In genomic region chr14:77031680-77032482, GRCh38 we compare ENCODE assay signal across 8 cellular contexts. TPM values are rescaled to one million over a fixed set of nuclear protein-coding genes. Genes with fewer than 3 reads are reported as not detected.
A peak's percentile ranks its signal among the peaks of the same experiment; 100 is the strongest.
DNase-seq lines count a peak whose midpoint lies in the region; ATAC-seq and TF ChIP-seq lines count a peak whose summit lies in the region.

No MANE protein-coding gene starts in this region.

- H3K27ac ChIP-seq in CD4-positive, CD25-positive, alpha-beta regulatory T cell (ENCODE audit: insufficient read depth, low read length, poor library complexity, severe bottlenecking): peak overlapping the region; percentile 96
- H3K27ac ChIP-seq in dorsolateral prefrontal cortex: peak overlapping the region; percentile 71 to 100 (median 97)

- no peak for DNase-seq in CD4-positive, CD25-positive, alpha-beta regulatory T cell
- DNase-seq in NT2/D1 (ENCODE audit: low read depth, low spot score) (no peak), dorsolateral prefrontal cortex (no peak), GDM1 (lab: John Stamatoyannopoulos, UW) (no peak), GM19240 (ENCODE audit: insufficient read length, low spot score) (no peak), NCI-H446 (lab: John Stamatoyannopoulos, UW) (no peak)
- no peak for DNase-seq in natural killer cell treated with Interleukin-12 subunit alpha and Interleukin-12 subunit beta and Interleukin-15 and Interleukin-18, amount 100 ng/mL, for 72 hours (ENCODE audit: low spot score)

- intact Hi-C loops in dorsolateral prefrontal cortex (cut with DNase I): loop anchor here in 1 of 2 donors (2.0 kb wide), 1 partner anchor 113 kb away; no protein-coding TSS in a partner anchor

- no peaks in the 10 kb centered on the region for H3K36me3 ChIP-seq in CD4-positive, CD25-positive, alpha-beta regulatory T cell (ENCODE audit: control insufficient read depth, insufficient read depth, low read length)
- H3K36me3 ChIP-seq in NT2/D1 (ENCODE audit: insufficient read depth, insufficient read length, low read length): no peaks in the 10 kb centered on the region

- H3K27ac Mint-ChIP-seq in CD4-positive, CD25-positive, alpha-beta regulatory T cell: peak overlapping the region; percentile 95 to 97 (median 96)
- peak overlapping the region; percentile 94 to 96 for H3K27ac Mint-ChIP-seq in natural killer cell treated with Interleukin-12 subunit alpha and Interleukin-12 subunit beta and Interleukin-15 and Interleukin-18, amount 100 ng/mL, for 72 hours

- H3K4me1 Mint-ChIP-seq in CD4-positive, CD25-positive, alpha-beta regulatory T cell: peaks cover 24 to 74% (median 45%) of the 10 kb centered on the region in 4 donors
- H3K4me1 Mint-ChIP-seq in natural killer cell treated with Interleukin-12 subunit alpha and Interleukin-12 subunit beta and Interleukin-15 and Interleukin-18, amount 100 ng/mL, for 72 hours (ENCODE audit: low read depth in 2 of 2): peaks cover 47 to 56% of the 10 kb centered on the region in 2 donors

- no peak for ATAC-seq in CD4-positive, CD25-positive, alpha-beta regulatory T cell (ENCODE audit: low read depth in 2 of 2)
- ATAC-seq in natural killer cell treated with Interleukin-12 subunit alpha and Interleukin-12 subunit beta and Interleukin-15 and Interleukin-18, amount 100 ng/mL, for 72 hours: no peak
- ATAC-seq in GM21786 (IDR thresholded peaks at IDR 0.05; ENCODE audit: unreplicated experiment): no peak

- peak overlapping the region; percentile 89 to 95 (median 92) for H3K4me3 Mint-ChIP-seq in CD4-positive, CD25-positive, alpha-beta regulatory T cell
- H3K4me3 Mint-ChIP-seq in natural killer cell treated with Interleukin-12 subunit alpha and Interleukin-12 subunit beta and Interleukin-15 and Interleukin-18, amount 100 ng/mL, for 72 hours: peak overlapping the region; percentile 90

- H3K4me3 ChIP-seq in CD4-positive, CD25-positive, alpha-beta regulatory T cell (ENCODE audit: low read depth, low read length): peak overlapping the region; percentile 40
- H3K4me3 ChIP-seq in NT2/D1 (ENCODE audit: insufficient read length, low read depth) (no peak overlapping the region), dorsolateral prefrontal cortex (peak overlapping the region in 15 of 59 donors; percentile 52 to 71 (median 65))

- peaks cover 9% of the 10 kb centered on the region for H3K27me3 Mint-ChIP-seq in CD4-positive, CD25-positive, alpha-beta regulatory T cell
- H3K27me3 Mint-ChIP-seq in natural killer cell treated with Interleukin-12 subunit alpha and Interleukin-12 subunit beta and Interleukin-15 and Interleukin-18, amount 100 ng/mL, for 72 hours: no peaks in the 10 kb centered on the region

- no peaks in the 10 kb centered on the region for H3K27me3 ChIP-seq in CD4-positive, CD25-positive, alpha-beta regulatory T cell (ENCODE audit: control insufficient read depth, insufficient read depth, low read length)
- H3K27me3 ChIP-seq in NT2/D1 (ENCODE audit: insufficient read depth, insufficient read length) (peaks cover 6% of the 10 kb centered on the region), dorsolateral prefrontal cortex (no peaks in the 10 kb centered on the region)

- peak overlapping the region; percentile 76 for H3K9ac ChIP-seq in NT2/D1 (ENCODE audit: insufficient read length, low read depth)

- H3K4me1 ChIP-seq in CD4-positive, CD25-positive, alpha-beta regulatory T cell (ENCODE audit: control insufficient read depth, insufficient read depth, low read length, poor library complexity, severe bottlenecking): peaks cover 68% of the 10 kb centered on the region
- H3K4me1 ChIP-seq in NT2/D1 (ENCODE audit: insufficient read depth, insufficient read length): no peaks in the 10 kb centered on the region

- TF ChIP-seq CTCF in dorsolateral prefrontal cortex (IDR thresholded peaks at IDR 0.05 in 54 of 56, conservative IDR thresholded peaks at IDR 0.05 in 2 of 56; ENCODE audit: low read depth in 1 of 56, partially characterized antibody in 56 of 56): no peak

- H3K9me3 Mint-ChIP-seq in CD4-positive, CD25-positive, alpha-beta regulatory T cell: no peaks in the 10 kb centered on the region
- no peaks in the 10 kb centered on the region for H3K9me3 Mint-ChIP-seq in natural killer cell treated with Interleukin-12 subunit alpha and Interleukin-12 subunit beta and Interleukin-15 and Interleukin-18, amount 100 ng/mL, for 72 hours

- peaks cover 3% of the 10 kb centered on the region for H3K36me3 Mint-ChIP-seq in CD4-positive, CD25-positive, alpha-beta regulatory T cell
- no peaks in the 10 kb centered on the region for H3K36me3 Mint-ChIP-seq in natural killer cell treated with Interleukin-12 subunit alpha and Interleukin-12 subunit beta and Interleukin-15 and Interleukin-18, amount 100 ng/mL, for 72 hours

- H3K9me3 ChIP-seq in CD4-positive, CD25-positive, alpha-beta regulatory T cell (ENCODE audit: control insufficient read depth in 2 of 2, low read length in 2 of 2): no peaks in the 10 kb centered on the region
- H3K9me3 ChIP-seq in NT2/D1 (ENCODE audit: insufficient read depth, low read length): no peaks in the 10 kb centered on the region

RNA-seq across cellular contexts. Expression of gene IRF2BPL, which starts 3.4 kb away (rescaled TPM):
- total RNA-seq in CD4-positive, CD25-positive, alpha-beta regulatory T cell: 48.9 TPM
- 1 to 10 TPM; 2.2 to 6.7 (median 4.0) TPM for polyA plus RNA-seq in CD4-positive, CD25-positive, alpha-beta regulatory T cell
- total RNA-seq in dorsolateral prefrontal cortex: 10 to 100 TPM; 30.1 to 62.8 (median 41.3) TPM
- 10 to 100 TPM; 18.0 to 28.9 TPM for total RNA-seq in natural killer cell treated with Interleukin-12 subunit alpha and Interleukin-12 subunit beta and Interleukin-15 and Interleukin-18, amount 100 ng/mL, for 72 hours
